ENCODE assay signal across 8 cellular contexts in genomic region chr1:40980453-40981121, GRCh38. TPM values are rescaled to one million over a fixed set of nuclear protein-coding genes. Genes with fewer than 3 reads are reported as not detected.
DNase-seq lines count a peak whose midpoint lies in the region; ATAC-seq and TF ChIP-seq lines count a peak whose summit lies in the region.

No MANE protein-coding gene starts in this region.

- peaks cover 59% of the 10 kb centered on the region for H3K4me1 Mint-ChIP-seq in activated T-helper 2 cell treated with anti-CD3 and anti-CD28 coated beads, Interferon-gamma antibody, Interleukin-2, Interleukin-4, amounts not matched to agents 10 μg/mL and 5 μg/mL and 100 μg/mL, durations not matched to agents 14 hours and 24 hours and 36 hours (ENCODE audit: low read depth)

- peak overlapping the region; percentile 93 for H3K9ac ChIP-seq in OCI-LY1 (ENCODE audit: low read length)

- H4K20me1 ChIP-seq in OCI-LY1 (ENCODE audit: insufficient read depth, low read length) = no peaks in the 10 kb centered on the region

- H3K27me3 Mint-ChIP-seq in activated T-helper 2 cell treated with anti-CD3 and anti-CD28 coated beads, Interferon-gamma antibody, Interleukin-2, Interleukin-4, amounts not matched to agents 10 μg/mL and 5 μg/mL and 100 μg/mL, durations not matched to agents 14 hours and 24 hours and 36 hours (ENCODE audit: low read depth) = no peaks in the 10 kb centered on the region

- no peaks in the 10 kb centered on the region for H3K27me3 ChIP-seq in OCI-LY1 (ENCODE audit: insufficient read depth, low read length)

- peak overlapping the region; percentile 85 for H3K27ac ChIP-seq in OCI-LY1 (ENCODE audit: low read depth, low read length, poor library complexity, severe bottlenecking)

- peak overlapping the region; percentile 98 for H3K4me3 Mint-ChIP-seq in activated T-helper 2 cell treated with anti-CD3 and anti-CD28 coated beads, Interferon-gamma antibody, Interleukin-2, Interleukin-4, amounts not matched to agents 10 μg/mL and 5 μg/mL and 100 μg/mL, durations not matched to agents 14 hours and 24 hours and 36 hours (ENCODE audit: low read depth)

- H3K4me3 ChIP-seq in HFF-Myc (replicated peaks; ENCODE audit: low read depth, low read length) (peak overlapping the region; percentile 80), OCI-LY1 (ENCODE audit: low read depth, low read length, poor library complexity, severe bottlenecking) (peak overlapping the region; percentile 83)

- H3K9me3 ChIP-seq in OCI-LY1 (ENCODE audit: low read length) = no peaks in the 10 kb centered on the region

- H3K36me3 ChIP-seq in OCI-LY1 (ENCODE audit: insufficient read depth, low read length) = peaks cover 47% of the 10 kb centered on the region

- no peak overlapping the region for H2AFZ ChIP-seq in OCI-LY1 (ENCODE audit: low read length)

- no peak for TF ChIP-seq CTCF in HFF-Myc (IDR thresholded peaks at IDR 0.05; ENCODE audit: low read depth, low read length, missing control alignments)
- TF ChIP-seq CTCF in OCI-LY1 (IDR thresholded peaks at IDR 0.05; ENCODE audit: low read length) = no peak

- no peaks in the 10 kb centered on the region for H3F3A ChIP-seq in OCI-LY1 (ENCODE audit: insufficient read depth, low read length)

- peak overlapping the region; percentile 97 for H3K27ac Mint-ChIP-seq in activated T-helper 2 cell treated with anti-CD3 and anti-CD28 coated beads, Interferon-gamma antibody, Interleukin-2, Interleukin-4, amounts not matched to agents 10 μg/mL and 5 μg/mL and 100 μg/mL, durations not matched to agents 14 hours and 24 hours and 36 hours

- H3K79me2 ChIP-seq in OCI-LY1 (ENCODE audit: insufficient read depth, low read length) = peaks cover 46% of the 10 kb centered on the region

- intact Hi-C loops in activated T-helper 2 cell treated with anti-CD3 and anti-CD28 coated beads, Interferon-gamma antibody, Interleukin-2, Interleukin-4, amounts not matched to agents 10 μg/mL and 5 μg/mL and 100 μg/mL, durations not matched to agents 14 hours and 24 hours and 36 hours (cut with micrococcal nuclease) = loop anchor here (5.0 to 10.0 kb wide), 3 partner anchors 264 to 1704 kb away; partner anchors contain the start of genes NFYC, SCMH1 and YBX1

- H3K4me1 ChIP-seq in OCI-LY1 (ENCODE audit: insufficient read depth, low read length, severe bottlenecking) = peaks cover 32% of the 10 kb centered on the region

- peak overlapping the region; percentile 94 for H3K4me2 ChIP-seq in OCI-LY1 (ENCODE audit: low read length)

- no peaks in the 10 kb centered on the region for H3K9me3 Mint-ChIP-seq in activated T-helper 2 cell treated with anti-CD3 and anti-CD28 coated beads, Interferon-gamma antibody, Interleukin-2, Interleukin-4, amounts not matched to agents 10 μg/mL and 5 μg/mL and 100 μg/mL, durations not matched to agents 14 hours and 24 hours and 36 hours

- no peak for ATAC-seq in GM18520 (IDR thresholded peaks at IDR 0.05; ENCODE audit: unreplicated experiment)
- ATAC-seq in HG03342 (IDR thresholded peaks at IDR 0.05; ENCODE audit: unreplicated experiment) = no peak

- H3K36me3 Mint-ChIP-seq in activated T-helper 2 cell treated with anti-CD3 and anti-CD28 coated beads, Interferon-gamma antibody, Interleukin-2, Interleukin-4, amounts not matched to agents 10 μg/mL and 5 μg/mL and 100 μg/mL, durations not matched to agents 14 hours and 24 hours and 36 hours (ENCODE audit: low read depth) = peaks cover 50% of the 10 kb centered on the region

- no peaks in the 10 kb centered on the region for H3K9me2 ChIP-seq in OCI-LY1 (ENCODE audit: low read depth, low read length)

- peak; percentile 50 for DNase-seq in Daoy (ENCODE audit: low read depth)
- DNase-seq in HFF-Myc (ENCODE audit: extremely low read depth, low read depth) = no peak
- peak; percentile 48 for DNase-seq in activated T-helper 2 cell treated with anti-CD3 and anti-CD28 coated beads, Interferon-gamma antibody, Interleukin-2, Interleukin-4, amounts not matched to agents 10 μg/mL and 5 μg/mL and 100 μg/mL, durations not matched to agents 14 hours and 24 hours and 36 hours (ENCODE audit: low spot score)
- DNase-seq in germinal center (ENCODE audit: low spot score) = peak; percentile 59
- DNase-seq in renal cortical epithelial cell (ENCODE audit: low read depth) = peak; percentile 67

RNA-seq across cellular contexts. Expression of gene CTPS1, which starts 1.1 kb away (rescaled TPM):
- 60.7 and 71.6 TPM in 2 replicates for total RNA-seq in Daoy (2014; rRNA removed; shearing (Covaris generic))
- total RNA-seq in activated T-helper 2 cell treated with anti-CD3 and anti-CD28 coated beads, Interferon-gamma antibody, Interleukin-2, Interleukin-4, amounts not matched to agents 10 μg/mL and 5 μg/mL and 100 μg/mL, durations not matched to agents 14 hours and 24 hours and 36 hours = 124 and 127 TPM in 2 replicates
- 29.5 and 38.2 TPM in 2 replicates for total RNA-seq in renal cortical epithelial cell

RNA-seq across cellular contexts. Expression of gene SLFNL1, which starts 40.9 kb away (rescaled TPM):
- total RNA-seq in Daoy (2014; rRNA removed; shearing (Covaris generic)) = not detected in 2 replicates
- 0.14 and 0.18 TPM in 2 replicates for total RNA-seq in activated T-helper 2 cell treated with anti-CD3 and anti-CD28 coated beads, Interferon-gamma antibody, Interleukin-2, Interleukin-4, amounts not matched to agents 10 μg/mL and 5 μg/mL and 100 μg/mL, durations not matched to agents 14 hours and 24 hours and 36 hours
- 0.65 TPM in 1 of 2 replicates, not detected in the other for total RNA-seq in renal cortical epithelial cell
